14 cellular contexts compared by ENCODE assay signal in the genomic region with DNA sequence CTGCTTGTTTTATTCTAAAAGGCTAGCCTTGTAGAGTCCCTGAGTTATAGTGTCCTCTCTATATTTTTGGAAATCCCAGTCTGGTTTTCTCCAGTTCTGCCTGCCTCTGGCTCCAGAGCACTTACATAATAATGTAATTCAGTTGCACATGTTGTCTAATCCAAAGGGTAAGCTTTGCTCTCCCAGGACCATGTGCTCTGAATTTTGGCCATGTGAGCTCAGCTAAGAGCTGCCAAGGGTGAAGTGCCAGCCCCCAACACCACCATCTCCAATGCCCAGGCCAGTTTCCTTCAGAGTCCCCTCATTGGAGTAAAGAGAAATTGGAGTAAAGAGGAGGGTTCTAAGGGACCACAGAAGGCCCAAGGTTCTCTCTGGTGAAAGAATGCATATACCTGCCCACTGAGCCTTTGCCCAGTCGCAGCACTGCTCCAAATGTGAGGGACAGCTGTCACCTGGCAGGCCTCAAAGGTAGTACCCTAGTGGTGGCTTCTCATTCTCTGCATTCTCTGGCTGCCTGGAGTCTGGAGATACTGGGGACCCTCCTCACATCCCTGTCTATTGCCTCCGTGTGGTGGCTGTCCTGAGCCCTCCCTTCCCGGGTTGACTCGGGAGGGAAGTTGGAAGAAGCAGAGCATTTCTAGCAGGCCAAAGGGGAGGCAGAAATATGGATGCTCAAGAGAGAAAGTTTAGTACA. TPM values are rescaled to one million over a fixed set of nuclear protein-coding genes. Genes with fewer than 3 reads are reported as not detected.
A peak's percentile ranks its signal among the peaks of the same experiment; 100 is the strongest.
DNase-seq lines count a peak whose midpoint lies in the region; ATAC-seq and TF ChIP-seq lines count a peak whose summit lies in the region.
"Had no signal": no experiment of that assay in that cellular context is flagged by ENCODE, and none has a peak within 500 bp of the region (broad histone marks: within the 10 kb centered on the region; RNA-seq: fewer than 3 reads in every experiment).

No MANE protein-coding gene starts in this region.

- H3K4me1 Mint-ChIP-seq in CD14-positive monocyte (peaks cover 34% of the 10 kb centered on the region), endothelial cell (ENCODE audit: unreplicated experiment) (peaks cover 10% of the 10 kb centered on the region)

- H3K27me3 Mint-ChIP-seq in CD14-positive monocyte (ENCODE audit: low read depth in 3 of 3): no peaks in the 10 kb centered on the region
- H3K27me3 Mint-ChIP-seq in endothelial cell (ENCODE audit: unreplicated experiment): peaks cover 5% of the 10 kb centered on the region
- H3K27me3 Mint-ChIP-seq: activated CD8-positive, alpha-beta memory T cell treated with anti-CD3 and anti-CD28 coated beads, Interleukin-2, amount 10 ng/mL, durations not matched to agents 7 days and 5 days had no signal

- peaks cover 92% of the 10 kb centered on the region for H3K4me1 ChIP-seq in lower lobe of right lung
- H3K4me1 ChIP-seq in tibial artery: peaks cover 0 to 91% (median 87%) of the 10 kb centered on the region in 4 donors

- DNase-seq in DMS 273 (lab: John Stamatoyannopoulos, UW; ENCODE audit: unreplicated experiment) (peak; percentile 40), DMS 273 treated with DMSO at 0.1 percent for 48 hours (lab: John Stamatoyannopoulos, UW) (no peak), caudate nucleus (lab: John Stamatoyannopoulos, UW) (peak in 26 of 61 donors; percentile 6 to 71 (median 30)), lower lobe of right lung (no peak), tibial artery (peak in 1 of 2 donors; percentile 67), CD14-positive monocyte (ENCODE audit: low spot score) (no peak), EL (no peak), endothelial cell (ENCODE audit: low spot score) (no peak)
- DNase-seq: activated CD8-positive, alpha-beta memory T cell treated with anti-CD3 and anti-CD28 coated beads, Interleukin-2, amount 10 ng/mL, durations not matched to agents 7 days and 5 days; GF-D8; glutamatergic neuron; NCI-H1694 treated with DMSO at 0.1 percent for 48 hours had no signal

- peaks cover 20% of the 10 kb centered on the region for H3K36me3 ChIP-seq in lower lobe of right lung
- H3K36me3 ChIP-seq in tibial artery: peaks cover 0 to 16% (median 8%) of the 10 kb centered on the region in 3 donors

- H3K27me3 ChIP-seq in lower lobe of right lung (ENCODE audit: low read depth) (no peaks in the 10 kb centered on the region), tibial artery (no peaks in the 10 kb centered on the region)
- H3K27me3 ChIP-seq: SJSA1 had no signal

- H3K27ac Mint-ChIP-seq in CD14-positive monocyte (peak overlapping the region in 2 of 7 donors; percentile 15 to 64), endothelial cell (ENCODE audit: unreplicated experiment) (no peak overlapping the region)
- H3K27ac Mint-ChIP-seq: activated CD8-positive, alpha-beta memory T cell treated with anti-CD3 and anti-CD28 coated beads, Interleukin-2, amount 10 ng/mL, durations not matched to agents 7 days and 5 days had no signal

- H3K9me3 Mint-ChIP-seq in CD14-positive monocyte (no peaks in the 10 kb centered on the region), endothelial cell (ENCODE audit: unreplicated experiment) (no peaks in the 10 kb centered on the region)

- intact Hi-C loops in lower lobe of right lung (cut with DNase I): no loop called here
- intact Hi-C loops in tibial artery (cut with DNase I; ENCODE audit: low total_unique reads): no loop called here
- intact Hi-C loops in CD14-positive monocyte (cut with micrococcal nuclease): no loop called here

- H3K4me3 ChIP-seq in lower lobe of right lung (no peak overlapping the region), tibial artery (no peak overlapping the region)
- H3K4me3 ChIP-seq: SJSA1 had no signal

- H3K36me3 Mint-ChIP-seq in CD14-positive monocyte (peaks cover 28 to 39% of the 10 kb centered on the region in 2 donors), endothelial cell (ENCODE audit: low read depth, unreplicated experiment) (peaks cover 7% of the 10 kb centered on the region)

- H3K27ac ChIP-seq in caudate nucleus (ENCODE audit: low read depth, low read length): peak overlapping the region; percentile 86
- peak overlapping the region; percentile 38 for H3K27ac ChIP-seq in lower lobe of right lung
- peak overlapping the region; percentile 84 to 88 for H3K27ac ChIP-seq in tibial artery
- H3K27ac ChIP-seq: 22Rv1, SJSA1 had no signal

- TF ChIP-seq CTCF in lower lobe of right lung (IDR thresholded peaks at IDR 0.05) (no peak), tibial artery (IDR thresholded peaks at IDR 0.05) (no peak), CD14-positive monocyte (IDR thresholded peaks at IDR 0.05) (no peak), endothelial cell (IDR thresholded peaks at IDR 0.05; ENCODE audit: unreplicated experiment) (no peak)

- H3K4me3 Mint-ChIP-seq in CD14-positive monocyte (no peak overlapping the region), endothelial cell (ENCODE audit: unreplicated experiment) (no peak overlapping the region)
- H3K4me3 Mint-ChIP-seq: activated CD8-positive, alpha-beta memory T cell treated with anti-CD3 and anti-CD28 coated beads, Interleukin-2, amount 10 ng/mL, durations not matched to agents 7 days and 5 days had no signal

- no peaks in the 10 kb centered on the region for H3K9me3 ChIP-seq in lower lobe of right lung
- H3K9me3 ChIP-seq in tibial artery: no peaks in the 10 kb centered on the region
- H3K9me3 ChIP-seq: SJSA1 had no signal

- no peak for ATAC-seq in lower lobe of right lung
- ATAC-seq: activated CD8-positive, alpha-beta memory T cell treated with anti-CD3 and anti-CD28 coated beads, Interleukin-2, amount 10 ng/mL, durations not matched to agents 7 days and 5 days had no signal

RNA-seq across cellular contexts. Expression of a gene that starts 4.9 kb away (rescaled TPM):
- 62.3 TPM for total RNA-seq in lower lobe of right lung
- 1 to 10 TPM; 5.1 to 7.2 TPM for polyA plus RNA-seq in CD14-positive monocyte
- total RNA-seq in endothelial cell (ENCODE audit: unreplicated experiment): 23.8 TPM

RNA-seq across cellular contexts. Expression of a gene that starts 33.3 kb away (rescaled TPM):
- 7.3 TPM for total RNA-seq in lower lobe of right lung
- polyA plus RNA-seq in CD14-positive monocyte: not detected
- 3.7 TPM for total RNA-seq in endothelial cell (ENCODE audit: unreplicated experiment)

RNA-seq across cellular contexts. Expression of a gene that starts 47.2 kb away (rescaled TPM):
- 24.7 TPM for total RNA-seq in lower lobe of right lung
- polyA plus RNA-seq in CD14-positive monocyte: 10 to 100 TPM; 12.8 to 14.0 TPM
- total RNA-seq in endothelial cell (ENCODE audit: unreplicated experiment): 13.9 TPM

RNA-seq across cellular contexts. Expression of a gene that starts 54.9 kb away (rescaled TPM):
- total RNA-seq in lower lobe of right lung (0.53 TPM), endothelial cell (ENCODE audit: unreplicated experiment) (1.1 TPM)
- polyA plus RNA-seq in CD14-positive monocyte: not detected
